Comparison of ENCODE assay signal across 10 cellular contexts in genomic region chr3:119258915-119259314, GRCh38. TPM values are rescaled to one million over a fixed set of nuclear protein-coding genes. Genes with fewer than 3 reads are reported as not detected.
A peak's percentile ranks its signal among the peaks of the same experiment; 100 is the strongest.
DNase-seq lines count a peak whose midpoint lies in the region; ATAC-seq and TF ChIP-seq lines count a peak whose summit lies in the region.
"Had no signal": no experiment of that assay in that cellular context is flagged by ENCODE, and none has a peak within 500 bp of the region (broad histone marks: within the 10 kb centered on the region; RNA-seq: fewer than 3 reads in every experiment).

No MANE protein-coding gene starts in this region.

- no peaks in the 10 kb centered on the region for H3K4me1 ChIP-seq in esophagus (ENCODE audit: control insufficient read depth in 2 of 2, insufficient read depth in 2 of 2, low read length in 1 of 2)

- ATAC-seq in GM21447 (IDR thresholded peaks at IDR 0.05; ENCODE audit: unreplicated experiment) = peak; percentile 91
- peak; percentile 87 for ATAC-seq in HG03442 (IDR thresholded peaks at IDR 0.05; ENCODE audit: unreplicated experiment)

- H3K36me3 ChIP-seq in esophagus (ENCODE audit: control insufficient read depth in 2 of 2, insufficient read depth in 2 of 2, low read length in 1 of 2) = no peaks in the 10 kb centered on the region

- no peak overlapping the region for H3K4me3 ChIP-seq in GM12864 (ENCODE audit: low read depth, low read length)
- no peak overlapping the region for H3K4me3 ChIP-seq in esophagus (ENCODE audit: low read depth in 1 of 2, low read length in 2 of 2)

- TF ChIP-seq CTCF in GM12864 (IDR thresholded peaks at IDR 0.05; ENCODE audit: low read depth, low read length, missing control alignments) = no peak

- H3K9me3 ChIP-seq in esophagus (ENCODE audit: control insufficient read depth in 2 of 2, insufficient read depth in 1 of 2, low read depth in 1 of 2, low read length in 1 of 2) = no peaks in the 10 kb centered on the region

- peak overlapping the region; percentile 55 to 68 for H3K27ac ChIP-seq in esophagus (ENCODE audit: low read depth in 2 of 2, low read length in 1 of 2)

- H3K27me3 ChIP-seq in esophagus (ENCODE audit: control insufficient read depth in 1 of 2, insufficient read depth in 2 of 2, low read length in 2 of 2) = no peaks in the 10 kb centered on the region

- DNase-seq in GM12864 (ENCODE audit: low read depth) (peak; percentile 41), C1 segment of cervical spinal cord (lab: John Stamatoyannopoulos, UW) (no peak), NCI-H526 (lab: John Stamatoyannopoulos, UW) (no peak)
- no peak for DNase-seq in activated CD4-positive, CD25-positive, alpha-beta regulatory T cell (lab: John Stamatoyannopoulos, UW)
- DNase-seq in central memory CD4-positive, alpha-beta T cell = no peak
- DNase-seq: CD4-positive, CD25-positive, alpha-beta regulatory T cell; stimulated activated CD4-positive, alpha-beta T cell treated with anti-CD3 and anti-CD28 coated beads, Interleukin-15, amount 100 ng/mL, for 24 hours had no signal

- 13 to 28% methylated on average over 1 of the region's 1 CpG for WGBS in esophagus, 2 donors

RNA-seq across cellular contexts. Expression of gene B4GALT4, which starts 18.2 kb away (rescaled TPM):
- polyA plus RNA-seq in esophagus = 10 to 100 TPM; 16.5 to 18.4 TPM

RNA-seq across cellular contexts. Expression of gene ARHGAP31, which starts 35.3 kb away (rescaled TPM):
- polyA plus RNA-seq in esophagus = 1 to 10 TPM; 1.6 TPM
